33 cellular contexts compared by ENCODE assay signal in genomic region chr2:181007086-181007837, GRCh38.
"Had no signal": no experiment of that assay in that cellular context is flagged by ENCODE, and none has a peak within 500 bp of the region (broad histone marks: within the 10 kb centered on the region; RNA-seq: fewer than 3 reads in every experiment).

No MANE protein-coding gene starts in this region.

- FAIRE-seq: TTC549 had no signal

- H3K27me3 ChIP-seq: adrenal gland, body of pancreas, brain microvascular endothelial cell, breast epithelium had no signal

- H3K36me3 ChIP-seq: adrenal gland, brain microvascular endothelial cell, breast epithelium had no signal

- DNase-seq: activated B cell treated with CpG ODN at 0.5 μM for 24 hours; activated CD4-positive, alpha-beta memory T cell treated with anti-CD3 and anti-CD28 coated beads for 36 hours; activated CD4-positive, alpha-beta T cell treated with anti-CD3 and anti-CD28 coated beads for 4 hours; activated CD4-positive, alpha-beta T cell treated with anti-CD3 and anti-CD28 coated beads, Interleukin-2, amount 10 ng/mL, durations not matched to agents 24 days and 14 days; activated CD4-positive, alpha-beta T cell treated with anti-CD3 and anti-CD28 coated beads, Interleukin-2, amount 50 U/mL, for 1 hour; activated CD4-positive, alpha-beta T cell treated with anti-CD3 and anti-CD28 coated beads, Interleukin-2, amount 50 U/mL, for 4 hours; activated CD4-positive, CD25-positive, alpha-beta regulatory T cell treated with anti-CD3 and anti-CD28 coated beads, Interleukin-2, amount 50 U/mL, for 72 hours; activated CD8-positive, alpha-beta memory T cell treated with anti-CD3 and anti-CD28 coated beads, Interleukin-2, amount 50 U/mL, for 4 hours; activated CD8-positive, alpha-beta T cell treated with anti-CD3 and anti-CD28 coated beads for 36 hours; activated effector memory CD4-positive, alpha-beta T cell treated with anti-CD3 and anti-CD28 coated beads, Interleukin-2, amount 50 U/mL, for 16 hours; activated gamma-delta T cell treated with Interleukin-2 at 50 U/mL for 16 hours; activated naive CD4-positive, alpha-beta T cell; activated naive CD4-positive, alpha-beta T cell treated with anti-CD3 and anti-CD28 coated beads for 36 hours; activated naive CD4-positive, alpha-beta T cell treated with anti-CD3 and anti-CD28 coated beads, Interleukin-2, amount 50 U/mL, for 16 hours; activated naive CD8-positive, alpha-beta T cell treated with anti-CD3 and anti-CD28 coated beads for 36 hours; activated T-cell treated with anti-CD3 and anti-CD28 coated beads for 4 hours; activated T-cell treated with anti-CD3 and anti-CD28 coated beads, Interleukin-2, amount 50 U/mL, for 1 hour; activated T-cell treated with anti-CD3 and anti-CD28 coated beads, Interleukin-2, amount 50 U/mL, for 4 hours; activated T-cell treated with anti-CD3 and anti-CD28 coated beads, Interleukin-2, amount 50 U/mL, for 72 hours; adrenal gland; amniotic stem cell; aorta; body of pancreas; brain microvascular endothelial cell; central memory CD4-positive, alpha-beta T cell; T-cell; T-helper 2 cell; T-helper 9 cell had no signal

- ATAC-seq: activated CD8-positive, alpha-beta T cell treated with anti-CD3 and anti-CD28 coated beads for 36 hours; activated naive CD4-positive, alpha-beta T cell treated with anti-CD3 and anti-CD28 coated beads, Interleukin-2, amount 50 U/mL, for 72 hours; activated T-cell treated with anti-CD3 and anti-CD28 coated beads, Interleukin-2, amount 50 U/mL, for 4 hours; activated T-cell treated with anti-CD3 and anti-CD28 coated beads, Interleukin-2, amount 50 U/mL, for 72 hours; activated T-helper 17 cell treated with anti-CD3 and anti-CD28 coated beads, Interleukin-2, amount 50 U/mL, for 72 hours; body of pancreas; T-cell had no signal

- H3K4me1 ChIP-seq: breast epithelium had no signal

- H3K27ac ChIP-seq: adrenal gland, body of pancreas, brain microvascular endothelial cell, breast epithelium, VCaP had no signal

- H3K9me3 ChIP-seq: adrenal gland, body of pancreas, breast epithelium had no signal

- H3K4me3 ChIP-seq: adrenal gland, body of pancreas, breast epithelium had no signal
